In the genomic region with DNA sequence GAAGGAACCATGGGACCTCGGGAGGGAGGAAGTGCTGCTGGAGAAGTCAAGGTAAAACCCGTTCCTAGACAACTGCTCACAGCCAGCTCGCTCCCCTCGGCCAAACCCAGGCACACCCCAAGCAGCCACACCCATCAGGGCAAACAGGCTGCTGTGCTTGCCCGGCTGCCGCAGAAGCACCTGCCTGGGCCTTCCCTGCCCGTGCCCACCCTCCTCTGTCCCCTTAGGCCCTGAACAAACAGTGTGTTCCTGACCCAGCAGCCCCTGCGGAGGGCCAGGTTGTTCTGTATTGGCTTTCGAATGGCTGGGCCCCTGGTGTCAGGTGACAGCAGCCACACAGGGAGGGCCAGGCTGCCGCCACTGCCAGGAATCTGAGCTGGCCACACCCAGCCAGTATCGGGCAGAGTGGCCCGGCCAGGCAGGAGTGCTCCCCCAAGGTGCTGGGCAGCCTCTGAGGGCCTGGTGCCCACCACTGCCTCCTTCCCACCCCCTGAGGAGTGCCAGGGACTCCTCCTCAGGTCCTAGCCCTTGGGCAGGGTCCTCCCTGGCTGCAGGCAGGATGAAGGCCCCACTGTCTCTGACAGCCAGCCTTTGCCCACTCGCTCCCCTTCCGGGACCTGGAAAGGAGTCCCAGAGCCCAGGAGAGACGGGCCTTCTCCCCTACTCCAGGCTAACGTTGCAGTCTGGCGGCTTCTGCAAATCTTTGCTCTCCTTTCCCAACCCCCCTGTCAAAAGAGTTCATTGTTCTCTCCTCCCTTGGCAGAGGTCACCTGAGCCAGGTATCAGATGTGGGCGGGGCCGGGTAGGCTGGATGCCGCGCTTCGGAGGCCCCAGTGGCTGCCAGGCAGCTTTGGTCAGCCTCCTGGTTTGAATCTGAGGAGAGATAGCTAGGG, we compare ENCODE assay signal across 1 cellular context.
TF ChIP-seq lines count a peak whose summit lies in the region.

No MANE protein-coding gene starts in this region.

TF ChIP-seq in K562, 482 proteins besides CTCF, POLR2A, EP300 and RAD21:
- TF ChIP-seq RBM39 (optimal IDR thresholded peaks at IDR 0.05; ENCODE audit: low read depth, low read length) (no peak), NR2C1 (IDR thresholded peaks at IDR 0.05) (no peak), NR2C1 (tag; IDR thresholded peaks at IDR 0.05) (no peak), NELFE (IDR thresholded peaks at IDR 0.05; ENCODE audit: insufficient read depth, insufficient read length) (no peak), ZFPM2 (CRISPR knock-in tag; IDR thresholded peaks at IDR 0.05) (no peak), SP2 (IDR thresholded peaks at IDR 0.05; ENCODE audit: extremely low read depth, low read depth, low read length, poor library complexity, severe bottlenecking) (no peak), ZNF347 (CRISPR knock-in tag; IDR thresholded peaks at IDR 0.05; ENCODE audit: low read depth) (no peak), SPI1 (IDR thresholded peaks at IDR 0.05; ENCODE audit: borderline replicate concordance, low read depth, low read length) (0 out of 2 replicates have a peak, but pooled peaks have one; percentile 8)
- TF ChIP-seq, protein P1, sequence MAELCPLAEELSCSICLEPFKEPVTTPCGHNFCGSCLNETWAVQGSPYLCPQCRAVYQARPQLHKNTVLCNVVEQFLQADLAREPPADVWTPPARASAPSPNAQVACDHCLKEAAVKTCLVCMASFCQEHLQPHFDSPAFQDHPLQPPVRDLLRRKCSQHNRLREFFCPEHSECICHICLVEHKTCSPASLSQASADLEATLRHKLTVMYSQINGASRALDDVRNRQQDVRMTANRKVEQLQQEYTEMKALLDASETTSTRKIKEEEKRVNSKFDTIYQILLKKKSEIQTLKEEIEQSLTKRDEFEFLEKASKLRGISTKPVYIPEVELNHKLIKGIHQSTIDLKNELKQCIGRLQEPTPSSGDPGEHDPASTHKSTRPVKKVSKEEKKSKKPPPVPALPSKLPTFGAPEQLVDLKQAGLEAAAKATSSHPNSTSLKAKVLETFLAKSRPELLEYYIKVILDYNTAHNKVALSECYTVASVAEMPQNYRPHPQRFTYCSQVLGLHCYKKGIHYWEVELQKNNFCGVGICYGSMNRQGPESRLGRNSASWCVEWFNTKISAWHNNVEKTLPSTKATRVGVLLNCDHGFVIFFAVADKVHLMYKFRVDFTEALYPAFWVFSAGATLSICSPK (IDR thresholded peaks at IDR 0.05; ENCODE audit: borderline replicate concordance), result no peak
- TF ChIP-seq, protein P2, sequence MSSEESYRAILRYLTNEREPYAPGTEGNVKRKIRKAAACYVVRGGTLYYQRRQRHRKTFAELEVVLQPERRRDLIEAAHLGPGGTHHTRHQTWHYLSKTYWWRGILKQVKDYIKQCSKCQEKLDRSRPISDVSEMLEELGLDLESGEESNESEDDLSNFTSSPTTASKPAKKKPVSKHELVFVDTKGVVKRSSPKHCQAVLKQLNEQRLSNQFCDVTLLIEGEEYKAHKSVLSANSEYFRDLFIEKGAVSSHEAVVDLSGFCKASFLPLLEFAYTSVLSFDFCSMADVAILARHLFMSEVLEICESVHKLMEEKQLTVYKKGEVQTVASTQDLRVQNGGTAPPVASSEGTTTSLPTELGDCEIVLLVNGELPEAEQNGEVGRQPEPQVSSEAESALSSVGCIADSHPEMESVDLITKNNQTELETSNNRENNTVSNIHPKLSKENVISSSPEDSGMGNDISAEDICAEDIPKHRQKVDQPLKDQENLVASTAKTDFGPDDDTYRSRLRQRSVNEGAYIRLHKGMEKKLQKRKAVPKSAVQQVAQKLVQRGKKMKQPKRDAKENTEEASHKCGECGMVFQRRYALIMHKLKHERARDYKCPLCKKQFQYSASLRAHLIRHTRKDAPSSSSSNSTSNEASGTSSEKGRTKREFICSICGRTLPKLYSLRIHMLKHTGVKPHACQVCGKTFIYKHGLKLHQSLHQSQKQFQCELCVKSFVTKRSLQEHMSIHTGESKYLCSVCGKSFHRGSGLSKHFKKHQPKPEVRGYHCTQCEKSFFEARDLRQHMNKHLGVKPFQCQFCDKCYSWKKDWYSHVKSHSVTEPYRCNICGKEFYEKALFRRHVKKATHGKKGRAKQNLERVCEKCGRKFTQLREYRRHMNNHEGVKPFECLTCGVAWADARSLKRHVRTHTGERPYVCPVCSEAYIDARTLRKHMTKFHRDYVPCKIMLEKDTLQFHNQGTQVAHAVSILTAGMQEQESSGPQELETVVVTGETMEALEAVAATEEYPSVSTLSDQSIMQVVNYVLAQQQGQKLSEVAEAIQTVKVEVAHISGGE (CRISPR knock-in tag; IDR thresholded peaks at IDR 0.05), result peak in 1 of 3 experiments; percentile 40; a peak in 1 of 6 replicates
